ENCODE assay signal across 1 cellular context in genomic region chr5:107739661-107740060, GRCh38.
TF ChIP-seq lines count a peak whose summit lies in the region.

No MANE protein-coding gene starts in this region.

TF ChIP-seq in GM23338, 12 proteins besides CTCF, POLR2A, EP300 and RAD21 (continued from another document):
- no peak for TF ChIP-seq ZNF462 (CRISPR knock-in tag; IDR thresholded peaks at IDR 0.05)
- TF ChIP-seq ZNF331 (CRISPR knock-in tag; IDR thresholded peaks at IDR 0.05; ENCODE audit: low read depth): no peak
- no peak for TF ChIP-seq NANOG (IDR thresholded peaks at IDR 0.05; ENCODE audit: borderline replicate concordance)
- TF ChIP-seq POLR2AphosphoS5 (IDR thresholded peaks at IDR 0.05; ENCODE audit: low read depth): no peak
- TF ChIP-seq EZH2phosphoT487 (IDR thresholded peaks at IDR 0.05; ENCODE audit: unreplicated experiment): no peak
- no peak for TF ChIP-seq ZNF114 (CRISPR knock-in tag; IDR thresholded peaks at IDR 0.05)
